In genomic region chr3:143832433-143832832, GRCh38 we compare ENCODE assay signal across 11 cellular contexts. TPM values are rescaled to one million over a fixed set of nuclear protein-coding genes. Genes with fewer than 3 reads are reported as not detected.
DNase-seq lines count a peak whose midpoint lies in the region; ATAC-seq, FAIRE-seq and TF ChIP-seq lines count a peak whose summit lies in the region.
"Had no signal": no experiment of that assay in that cellular context is flagged by ENCODE, and none has a peak within 500 bp of the region (broad histone marks: within the 10 kb centered on the region; RNA-seq: fewer than 3 reads in every experiment).

No MANE protein-coding gene starts in this region.

- no peaks in the 10 kb centered on the region for H3K27me3 ChIP-seq in bronchial epithelial cell (ENCODE audit: control insufficient read depth, insufficient read depth, low read length)
- H3K27me3 ChIP-seq in gastroesophageal sphincter = no peaks in the 10 kb centered on the region
- H3K27me3 ChIP-seq in left lung = no peaks in the 10 kb centered on the region

- H3K36me3 ChIP-seq in bronchial epithelial cell (ENCODE audit: control insufficient read depth, insufficient read depth, low read length) (no peaks in the 10 kb centered on the region), gastroesophageal sphincter (no peaks in the 10 kb centered on the region), left lung (no peaks in the 10 kb centered on the region)

- no peak overlapping the region for H3K4me3 ChIP-seq in bronchial epithelial cell (ENCODE audit: low read depth, low read length)
- H3K4me3 ChIP-seq in gastroesophageal sphincter = no peak overlapping the region
- no peak overlapping the region for H3K4me3 ChIP-seq in left lung

- TF ChIP-seq EP300 in gastroesophageal sphincter (IDR thresholded peaks at IDR 0.05) = no peak

- ATAC-seq in GM18499 (IDR thresholded peaks at IDR 0.05; ENCODE audit: insufficient read depth, unreplicated experiment) (peak; percentile 36), GM19468 (IDR thresholded peaks at IDR 0.05; ENCODE audit: extremely low read depth, unreplicated experiment) (peak; percentile 14), HG03097 (IDR thresholded peaks at IDR 0.05; ENCODE audit: low FRiP score, unreplicated experiment) (peak; percentile 55), gastroesophageal sphincter (no peak), left lung (no peak)

- H3K9me3 ChIP-seq in gastroesophageal sphincter (no peaks in the 10 kb centered on the region), left lung (no peaks in the 10 kb centered on the region)

- H3K4me1 ChIP-seq in gastroesophageal sphincter = peaks cover 0 to 37% (median 2%) of the 10 kb centered on the region in 3 donors
- H3K4me1 ChIP-seq in left lung = peaks cover 4 to 26% of the 10 kb centered on the region in 2 donors

- intact Hi-C loops in left lung (cut with DNase I) = no loop called here

- peak; percentile 74 for DNase-seq in bronchial epithelial cell (ENCODE audit: low read depth)
- DNase-seq in DMS153 treated with DMSO at 0.1 percent for 48 hours (lab: John Stamatoyannopoulos, UW; ENCODE audit: unreplicated experiment) = no peak
- no peak for DNase-seq in HuH-7 (ENCODE audit: low spot score)
- no peak for DNase-seq in left lung
- DNase-seq: activated CD8-positive, alpha-beta memory T cell treated with anti-CD3 and anti-CD28 coated beads, Interleukin-2, amount 50 U/mL, for 4 hours; naive B cell had no signal

- FAIRE-seq in bronchial epithelial cell (lab: Jason Lieb, UNC) = no peak
- FAIRE-seq: endometrium had no signal

- H3K27ac ChIP-seq in gastroesophageal sphincter (peak overlapping the region in 1 of 4 donors; percentile 6), left lung (no peak overlapping the region)

- TF ChIP-seq CTCF in bronchial epithelial cell (IDR thresholded peaks at IDR 0.05; ENCODE audit: insufficient read depth, low read length, severe bottlenecking) (no peak), gastroesophageal sphincter (IDR thresholded peaks at IDR 0.05) (no peak), left lung (IDR thresholded peaks at IDR 0.05) (no peak)

- TF ChIP-seq POLR2A in gastroesophageal sphincter (IDR thresholded peaks at IDR 0.05) = no peak

RNA-seq across cellular contexts. Expression of gene SLC9A9, which starts 15.8 kb away (rescaled TPM):
- total RNA-seq in bronchial epithelial cell (1.3 and 1.4 TPM in 2 replicates), gastroesophageal sphincter (10 to 100 TPM; 10.1 to 27.2 (median 16.7) TPM), left lung (10 to 100 TPM; 15.7 to 17.9 TPM)

Comparison
In these comparisons a context has a peak if more than half of its experiments do, and no peak if none do; other contexts are left out.
1. ATAC-seq: peak in GM18499 (single experiment), GM19468 (single experiment) and HG03097 (single experiment); none in gastroesophageal sphincter (single experiment) and left lung (single experiment).